Comparison of ENCODE assay signal across 23 cellular contexts in the genomic region with DNA sequence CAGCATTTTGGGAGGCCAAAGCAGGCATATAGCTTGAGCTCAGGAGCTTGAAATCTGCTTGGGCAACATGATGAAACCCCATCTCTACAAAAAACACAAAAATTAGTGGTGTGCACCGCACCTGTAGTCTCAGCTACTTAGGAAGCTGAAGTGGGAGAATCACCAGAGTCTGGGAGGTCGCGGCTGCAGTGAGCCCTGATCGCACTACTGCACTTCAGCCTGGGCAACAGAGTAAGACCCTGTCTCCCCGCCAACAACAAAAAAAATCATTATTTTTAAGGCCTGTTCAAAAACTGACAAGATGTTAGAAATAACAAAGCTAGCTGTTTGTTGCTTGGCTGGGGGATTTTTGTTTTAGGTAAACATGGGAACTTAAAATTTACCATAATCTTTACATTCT. TPM values are rescaled to one million over a fixed set of nuclear protein-coding genes. Genes with fewer than 3 reads are reported as not detected.
A peak's percentile ranks its signal among the peaks of the same experiment; 100 is the strongest.
DNase-seq lines count a peak whose midpoint lies in the region; ATAC-seq and TF ChIP-seq lines count a peak whose summit lies in the region.
"Had no signal": no experiment of that assay in that cellular context is flagged by ENCODE, and none has a peak within 500 bp of the region (broad histone marks: within the 10 kb centered on the region; RNA-seq: fewer than 3 reads in every experiment).

No MANE protein-coding gene starts in this region.

- H3K27ac Mint-ChIP-seq in activated naive CD4-positive, alpha-beta T cell treated with anti-CD3 and anti-CD28 coated beads, Interleukin-2, amount 50 U/mL, for 24 hours = no peak overlapping the region
- no peak overlapping the region for H3K27ac Mint-ChIP-seq in activated naive CD4-positive, alpha-beta T cell treated with anti-CD3 and anti-CD28 coated beads for 36 hours
- H3K27ac Mint-ChIP-seq in endodermal cell = peak overlapping the region; percentile 60
- H3K27ac Mint-ChIP-seq: neural progenitor cell had no signal

- 90 to 98% methylated on average over 2 to 5 of the region's 5 CpGs for WGBS in endodermal cell (ENCODE audit: insufficient coverage in 1 of 2, insufficient read length in 1 of 2), 2 experiments
- WGBS in prostate gland = 84% methylated on average over 5 of the region's 5 CpGs

- TF ChIP-seq CTCF in OCI-LY7 (conservative IDR thresholded peaks at IDR 0.05; ENCODE audit: low read length) (no peak), endodermal cell (conservative IDR thresholded peaks at IDR 0.05) (no peak), prostate gland (IDR thresholded peaks at IDR 0.05) (no peak)

- H3K36me3 ChIP-seq in OCI-LY7 (ENCODE audit: insufficient read depth, low read length) = peaks cover 55% of the 10 kb centered on the region
- H3K36me3 ChIP-seq in endodermal cell (ENCODE audit: control insufficient read depth, insufficient read depth, low read length) = peaks cover 41% of the 10 kb centered on the region
- no peaks in the 10 kb centered on the region for H3K36me3 ChIP-seq in subcutaneous abdominal adipose tissue (ENCODE audit: control insufficient read depth in 5 of 5, insufficient read depth in 5 of 5, low read length in 5 of 5)
- H3K36me3 ChIP-seq in prostate gland = no peaks in the 10 kb centered on the region
- H3K36me3 ChIP-seq: neural progenitor cell had no signal

- H3K36me3 Mint-ChIP-seq in activated naive CD4-positive, alpha-beta T cell treated with anti-CD3 and anti-CD28 coated beads, Interleukin-2, amount 50 U/mL, for 24 hours = peaks cover 9% of the 10 kb centered on the region
- H3K36me3 Mint-ChIP-seq in activated naive CD4-positive, alpha-beta T cell treated with anti-CD3 and anti-CD28 coated beads for 36 hours (ENCODE audit: low read depth) = peaks cover 15% of the 10 kb centered on the region
- H3K36me3 Mint-ChIP-seq in endodermal cell (ENCODE audit: low read depth) = peaks cover 28% of the 10 kb centered on the region

- no peak for TF ChIP-seq POLR2A in prostate gland (IDR thresholded peaks at IDR 0.05)
- TF ChIP-seq POLR2A in GM18505 (IDR thresholded peaks at IDR 0.05; ENCODE audit: borderline replicate concordance, extremely low read depth, insufficient read depth, insufficient read length) = no peak

- DNase-seq in activated naive CD4-positive, alpha-beta T cell treated with anti-CD3 and anti-CD28 coated beads for 36 hours = no peak
- DNase-seq in OCI-LY7 (ENCODE audit: low spot score) (no peak), endodermal cell (no peak), prostate gland (ENCODE audit: low spot score) (no peak)
- DNase-seq: activated CD4-positive, alpha-beta T cell treated with anti-CD3 and anti-CD28 coated beads, Interleukin-2, amount 50 U/mL, for 4 hours; activated naive CD4-positive, alpha-beta T cell treated with anti-CD3 and anti-CD28 coated beads, Interleukin-2, amount 50 U/mL, for 16 hours; body of pancreas; C1 segment of cervical spinal cord; foreskin fibroblast; islet precursor cell; Karpas-422; mesendoderm; NCI-H1092; NCI-H2081; NCI-H446 treated with DMSO at 0.1 percent for 48 hours; NK-92 treated with Interleukin-12 subunit alpha and Interleukin-12 subunit beta, amount 100 ng/mL, for 24 hours; stimulated activated CD4-positive, alpha-beta T cell treated with anti-CD3 and anti-CD28 coated beads, Interleukin-4, amount 100 ng/mL, for 4 hours had no signal

- POLR2A ChIA-PET in OCI-LY7 (lab: Charles Lee) = interaction anchor here (0.6 to 0.8 kb wide), 3 partner anchors 13 to 239 kb away, joined by 3 read pairs; no protein-coding TSS in a partner anchor

- no peaks in the 10 kb centered on the region for H3K27me3 Mint-ChIP-seq in activated naive CD4-positive, alpha-beta T cell treated with anti-CD3 and anti-CD28 coated beads, Interleukin-2, amount 50 U/mL, for 24 hours
- no peaks in the 10 kb centered on the region for H3K27me3 Mint-ChIP-seq in activated naive CD4-positive, alpha-beta T cell treated with anti-CD3 and anti-CD28 coated beads for 36 hours (ENCODE audit: low read depth)
- H3K27me3 Mint-ChIP-seq in endodermal cell (ENCODE audit: insufficient read depth) = no peaks in the 10 kb centered on the region

- H3K9me3 ChIP-seq in OCI-LY7 (ENCODE audit: low read length) (no peaks in the 10 kb centered on the region), endodermal cell (ENCODE audit: control insufficient read depth, low read length) (no peaks in the 10 kb centered on the region), subcutaneous abdominal adipose tissue (ENCODE audit: control insufficient read depth in 5 of 5, low read length in 5 of 5) (no peaks in the 10 kb centered on the region), prostate gland (no peaks in the 10 kb centered on the region)
- H3K9me3 ChIP-seq: body of pancreas had no signal

- H3K4me2 ChIP-seq in OCI-LY7 (ENCODE audit: low read length) = peak overlapping the region; percentile 7; the same call in 1 of the 2 replicates
- H3K4me2 ChIP-seq: neural progenitor cell had no signal

- H3K4me1 ChIP-seq in OCI-LY7 (ENCODE audit: insufficient read depth, low read length, poor library complexity, severe bottlenecking) (peaks cover 18% of the 10 kb centered on the region), endodermal cell (ENCODE audit: control insufficient read depth, insufficient read depth, low read length) (peaks cover 11% of the 10 kb centered on the region), subcutaneous abdominal adipose tissue (ENCODE audit: control insufficient read depth in 5 of 5, insufficient read depth in 5 of 5, low read length in 5 of 5) (peaks cover 0 to 66% (median 58%) of the 10 kb centered on the region in 5 donors), prostate gland (replicated peaks) (peaks cover 8% of the 10 kb centered on the region)

- no TSS peak for BruUV-seq in OCI-LY7 (replicated peaks; lab: Mats Ljungman, UMichigan)

- H3K79me2 ChIP-seq in OCI-LY7 (ENCODE audit: insufficient read depth, low read depth, low read length) = peaks cover 99% of the 10 kb centered on the region

- H3K4me3 ChIP-seq in OCI-LY7 (ENCODE audit: low read depth, low read length, poor library complexity, severe bottlenecking) (no peak overlapping the region), endodermal cell (ENCODE audit: low read length) (peak overlapping the region; percentile 48), subcutaneous abdominal adipose tissue (ENCODE audit: low read depth in 1 of 5, low read length in 5 of 5) (no peak overlapping the region), prostate gland (no peak overlapping the region)
- H3K4me3 ChIP-seq: body of pancreas, neural progenitor cell had no signal

- CTCF ChIA-PET in activated naive CD4-positive, alpha-beta T cell treated with anti-CD3 and anti-CD28 coated beads for 36 hours (lab: Charles Lee) = interaction anchor here (1.2 to 1.4 kb wide), 2 partner anchors 11 to 31 kb away, joined by 3 to 4 read pairs; no protein-coding TSS in a partner anchor
- CTCF ChIA-PET in OCI-LY7 (lab: Charles Lee; ENCODE audit: unreplicated experiment) = no interaction called here

- peaks cover 69% of the 10 kb centered on the region for H4K20me1 ChIP-seq in OCI-LY7 (ENCODE audit: insufficient read depth, low read length)

- no peaks in the 10 kb centered on the region for H3K27me3 ChIP-seq in endodermal cell (ENCODE audit: control insufficient read depth, insufficient read depth, low read length, poor library complexity, severe bottlenecking)
- H3K27me3 ChIP-seq in subcutaneous abdominal adipose tissue (ENCODE audit: control insufficient read depth in 5 of 5, insufficient read depth in 4 of 5, low read length in 5 of 5) = no peaks in the 10 kb centered on the region
- H3K27me3 ChIP-seq in prostate gland (replicated peaks; ENCODE audit: insufficient read depth) = no peaks in the 10 kb centered on the region
- H3K27me3 ChIP-seq: body of pancreas, neural progenitor cell had no signal

- H3K9ac ChIP-seq in endodermal cell (ENCODE audit: extremely low read depth, low read length, poor library complexity, severe bottlenecking) (no peak overlapping the region), subcutaneous abdominal adipose tissue (ENCODE audit: low read length in 5 of 5) (no peak overlapping the region)
- H3K9ac ChIP-seq: neural progenitor cell had no signal

- H2AFZ ChIP-seq in OCI-LY7 (ENCODE audit: low read length) = no peak overlapping the region
- H2AFZ ChIP-seq: neural progenitor cell had no signal

- peak overlapping the region; percentile 19 for H3K4me3 Mint-ChIP-seq in activated naive CD4-positive, alpha-beta T cell treated with anti-CD3 and anti-CD28 coated beads, Interleukin-2, amount 50 U/mL, for 24 hours
- H3K4me3 Mint-ChIP-seq in activated naive CD4-positive, alpha-beta T cell treated with anti-CD3 and anti-CD28 coated beads for 36 hours = no peak overlapping the region
- peak overlapping the region; percentile 29 for H3K4me3 Mint-ChIP-seq in endodermal cell
- H3K4me3 Mint-ChIP-seq: neural progenitor cell had no signal

- H3K9me2 ChIP-seq in OCI-LY7 (ENCODE audit: insufficient read depth, low read length) = no peaks in the 10 kb centered on the region

- H3K27ac ChIP-seq in OCI-LY7 (ENCODE audit: low read depth, low read length, poor library complexity, severe bottlenecking) = no peak overlapping the region
- no peak overlapping the region for H3K27ac ChIP-seq in endodermal cell (ENCODE audit: low read depth, low read length)
- H3K27ac ChIP-seq in subcutaneous abdominal adipose tissue (ENCODE audit: low read depth, low read length) = peak overlapping the region; percentile 13
- H3K27ac ChIP-seq in prostate gland = no peak overlapping the region
- H3K27ac ChIP-seq: epithelial cell of prostate, neural progenitor cell had no signal

- no peaks in the 10 kb centered on the region for H3K9me3 Mint-ChIP-seq in activated naive CD4-positive, alpha-beta T cell treated with anti-CD3 and anti-CD28 coated beads, Interleukin-2, amount 50 U/mL, for 24 hours
- H3K9me3 Mint-ChIP-seq in activated naive CD4-positive, alpha-beta T cell treated with anti-CD3 and anti-CD28 coated beads for 36 hours = no peaks in the 10 kb centered on the region
- no peaks in the 10 kb centered on the region for H3K9me3 Mint-ChIP-seq in endodermal cell
- H3K9me3 Mint-ChIP-seq: neural progenitor cell had no signal

- ATAC-seq in GM21381 (IDR thresholded peaks at IDR 0.05; ENCODE audit: unreplicated experiment) (no peak), GM18505 (IDR thresholded peaks at IDR 0.05; ENCODE audit: unreplicated experiment) (no peak)
- ATAC-seq: body of pancreas had no signal

- intact Hi-C loops in activated naive CD4-positive, alpha-beta T cell treated with anti-CD3 and anti-CD28 coated beads for 36 hours (cut with micrococcal nuclease) = loop anchor here (5.0 to 10.0 kb wide), 3 partner anchors 32 to 1420 kb away; partner anchors contain the start of gene SULT1B1
- intact Hi-C loops in OCI-LY7 (cut with micrococcal nuclease; ENCODE audit: unreplicated experiment) = loop anchor here (10.0 kb wide), 1 partner anchor 800 kb away; the partner anchor contains the start of gene CENPC
- intact Hi-C loops in prostate gland (cut with DNase I) = no loop called here

- H3K4me1 Mint-ChIP-seq in activated naive CD4-positive, alpha-beta T cell treated with anti-CD3 and anti-CD28 coated beads, Interleukin-2, amount 50 U/mL, for 24 hours = peaks cover 77% of the 10 kb centered on the region
- H3K4me1 Mint-ChIP-seq in activated naive CD4-positive, alpha-beta T cell treated with anti-CD3 and anti-CD28 coated beads for 36 hours (ENCODE audit: low read depth) = peaks cover 67% of the 10 kb centered on the region
- peaks cover 43% of the 10 kb centered on the region for H3K4me1 Mint-ChIP-seq in endodermal cell

RNA-seq across cellular contexts. Expression of gene YTHDC1, which starts 5.1 kb away (rescaled TPM):
- 10 to 100 TPM; 76.3 to 81.0 TPM for total RNA-seq in activated naive CD4-positive, alpha-beta T cell treated with anti-CD3 and anti-CD28 coated beads for 36 hours
- total RNA-seq in OCI-LY7 (2014; rRNA removed; shearing (Covaris generic)) = 62.4 and 65.3 TPM in 2 replicates
- total RNA-seq in OCI-LY7 (2022) (93.0 and 102 TPM in 2 replicates), endodermal cell (100 to 1,000 TPM; 170 to 184 TPM), prostate gland (10 to 100 TPM; 57.7 to 91.6 TPM)
- 95.2 TPM for polyA plus RNA-seq in endodermal cell (2013, experiment 1 of 2)
- polyA plus RNA-seq in endodermal cell (2013, experiment 2 of 2) = 83.8 TPM
